In the genomic region with DNA sequence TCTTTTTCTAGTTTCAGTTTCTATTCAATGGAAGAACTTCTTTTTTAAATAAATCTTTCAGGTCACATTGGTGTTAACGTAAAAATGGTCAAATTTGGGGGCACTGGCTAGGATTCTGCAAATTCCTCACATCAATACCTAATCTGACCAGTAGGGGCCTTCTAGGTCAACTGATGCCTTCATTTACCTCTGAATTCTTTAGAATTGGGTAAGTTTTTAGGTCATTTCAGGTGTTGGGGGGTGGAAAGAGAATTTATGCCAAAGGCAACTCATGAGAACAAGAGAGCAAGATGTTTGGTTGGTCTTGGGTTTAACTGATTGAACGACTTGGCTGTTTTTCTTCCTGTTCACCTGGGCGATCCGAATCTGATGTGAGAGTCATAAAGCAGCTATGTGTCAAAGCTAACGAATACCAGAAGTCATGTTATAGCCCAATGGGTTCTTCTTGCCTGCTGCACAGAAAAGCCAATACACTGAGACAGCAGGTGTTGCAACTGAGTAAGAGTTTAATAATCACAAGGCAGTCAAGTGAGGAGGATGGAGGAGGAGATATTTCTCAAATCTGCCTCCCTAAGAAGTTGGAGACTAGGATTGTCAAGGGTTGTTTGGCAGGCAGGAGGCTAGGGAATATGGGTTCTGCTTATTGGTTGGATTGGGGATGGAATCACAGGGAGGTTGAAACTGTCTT, we compare ENCODE assay signal across 2 cellular contexts.
TF ChIP-seq lines count a peak whose summit lies in the region.

No MANE protein-coding gene starts in this region.

TF ChIP-seq in A549, 52 proteins besides CTCF, POLR2A, EP300 and RAD21:
- TF ChIP-seq SMC3 (IDR thresholded peaks at IDR 0.05): no peak
- peak; percentile 84; the same call in 1 of the 2 replicates for TF ChIP-seq KDM5A (IDR thresholded peaks at IDR 0.05)
- TF ChIP-seq KDM1A (IDR thresholded peaks at IDR 0.05; ENCODE audit: low read depth): no peak

TF ChIP-seq in GM23338, 12 proteins besides CTCF, POLR2A, EP300 and RAD21:
- TF ChIP-seq, protein P1, sequence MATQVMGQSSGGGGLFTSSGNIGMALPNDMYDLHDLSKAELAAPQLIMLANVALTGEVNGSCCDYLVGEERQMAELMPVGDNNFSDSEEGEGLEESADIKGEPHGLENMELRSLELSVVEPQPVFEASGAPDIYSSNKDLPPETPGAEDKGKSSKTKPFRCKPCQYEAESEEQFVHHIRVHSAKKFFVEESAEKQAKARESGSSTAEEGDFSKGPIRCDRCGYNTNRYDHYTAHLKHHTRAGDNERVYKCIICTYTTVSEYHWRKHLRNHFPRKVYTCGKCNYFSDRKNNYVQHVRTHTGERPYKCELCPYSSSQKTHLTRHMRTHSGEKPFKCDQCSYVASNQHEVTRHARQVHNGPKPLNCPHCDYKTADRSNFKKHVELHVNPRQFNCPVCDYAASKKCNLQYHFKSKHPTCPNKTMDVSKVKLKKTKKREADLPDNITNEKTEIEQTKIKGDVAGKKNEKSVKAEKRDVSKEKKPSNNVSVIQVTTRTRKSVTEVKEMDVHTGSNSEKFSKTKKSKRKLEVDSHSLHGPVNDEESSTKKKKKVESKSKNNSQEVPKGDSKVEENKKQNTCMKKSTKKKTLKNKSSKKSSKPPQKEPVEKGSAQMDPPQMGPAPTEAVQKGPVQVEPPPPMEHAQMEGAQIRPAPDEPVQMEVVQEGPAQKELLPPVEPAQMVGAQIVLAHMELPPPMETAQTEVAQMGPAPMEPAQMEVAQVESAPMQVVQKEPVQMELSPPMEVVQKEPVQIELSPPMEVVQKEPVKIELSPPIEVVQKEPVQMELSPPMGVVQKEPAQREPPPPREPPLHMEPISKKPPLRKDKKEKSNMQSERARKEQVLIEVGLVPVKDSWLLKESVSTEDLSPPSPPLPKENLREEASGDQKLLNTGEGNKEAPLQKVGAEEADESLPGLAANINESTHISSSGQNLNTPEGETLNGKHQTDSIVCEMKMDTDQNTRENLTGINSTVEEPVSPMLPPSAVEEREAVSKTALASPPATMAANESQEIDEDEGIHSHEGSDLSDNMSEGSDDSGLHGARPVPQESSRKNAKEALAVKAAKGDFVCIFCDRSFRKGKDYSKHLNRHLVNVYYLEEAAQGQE (IDR thresholded peaks at IDR 0.05; ENCODE audit: unreplicated experiment): no peak
- no peak for TF ChIP-seq ETS1 (IDR thresholded peaks at IDR 0.05)
- no peak for TF ChIP-seq CREB1 (CRISPR knock-in tag; IDR thresholded peaks at IDR 0.05; ENCODE audit: low read depth)
- TF ChIP-seq ZNF114 (CRISPR knock-in tag; IDR thresholded peaks at IDR 0.05): no peak
- TF ChIP-seq EZH2phosphoT487 (IDR thresholded peaks at IDR 0.05; ENCODE audit: unreplicated experiment): no peak
- no peak for TF ChIP-seq EZH2 (IDR thresholded peaks at IDR 0.05; ENCODE audit: low read depth, unreplicated experiment)
- TF ChIP-seq NANOG (IDR thresholded peaks at IDR 0.05; ENCODE audit: borderline replicate concordance): no peak
- no peak for TF ChIP-seq STAT1 (IDR thresholded peaks at IDR 0.05; ENCODE audit: unreplicated experiment)
- TF ChIP-seq, protein P2, sequence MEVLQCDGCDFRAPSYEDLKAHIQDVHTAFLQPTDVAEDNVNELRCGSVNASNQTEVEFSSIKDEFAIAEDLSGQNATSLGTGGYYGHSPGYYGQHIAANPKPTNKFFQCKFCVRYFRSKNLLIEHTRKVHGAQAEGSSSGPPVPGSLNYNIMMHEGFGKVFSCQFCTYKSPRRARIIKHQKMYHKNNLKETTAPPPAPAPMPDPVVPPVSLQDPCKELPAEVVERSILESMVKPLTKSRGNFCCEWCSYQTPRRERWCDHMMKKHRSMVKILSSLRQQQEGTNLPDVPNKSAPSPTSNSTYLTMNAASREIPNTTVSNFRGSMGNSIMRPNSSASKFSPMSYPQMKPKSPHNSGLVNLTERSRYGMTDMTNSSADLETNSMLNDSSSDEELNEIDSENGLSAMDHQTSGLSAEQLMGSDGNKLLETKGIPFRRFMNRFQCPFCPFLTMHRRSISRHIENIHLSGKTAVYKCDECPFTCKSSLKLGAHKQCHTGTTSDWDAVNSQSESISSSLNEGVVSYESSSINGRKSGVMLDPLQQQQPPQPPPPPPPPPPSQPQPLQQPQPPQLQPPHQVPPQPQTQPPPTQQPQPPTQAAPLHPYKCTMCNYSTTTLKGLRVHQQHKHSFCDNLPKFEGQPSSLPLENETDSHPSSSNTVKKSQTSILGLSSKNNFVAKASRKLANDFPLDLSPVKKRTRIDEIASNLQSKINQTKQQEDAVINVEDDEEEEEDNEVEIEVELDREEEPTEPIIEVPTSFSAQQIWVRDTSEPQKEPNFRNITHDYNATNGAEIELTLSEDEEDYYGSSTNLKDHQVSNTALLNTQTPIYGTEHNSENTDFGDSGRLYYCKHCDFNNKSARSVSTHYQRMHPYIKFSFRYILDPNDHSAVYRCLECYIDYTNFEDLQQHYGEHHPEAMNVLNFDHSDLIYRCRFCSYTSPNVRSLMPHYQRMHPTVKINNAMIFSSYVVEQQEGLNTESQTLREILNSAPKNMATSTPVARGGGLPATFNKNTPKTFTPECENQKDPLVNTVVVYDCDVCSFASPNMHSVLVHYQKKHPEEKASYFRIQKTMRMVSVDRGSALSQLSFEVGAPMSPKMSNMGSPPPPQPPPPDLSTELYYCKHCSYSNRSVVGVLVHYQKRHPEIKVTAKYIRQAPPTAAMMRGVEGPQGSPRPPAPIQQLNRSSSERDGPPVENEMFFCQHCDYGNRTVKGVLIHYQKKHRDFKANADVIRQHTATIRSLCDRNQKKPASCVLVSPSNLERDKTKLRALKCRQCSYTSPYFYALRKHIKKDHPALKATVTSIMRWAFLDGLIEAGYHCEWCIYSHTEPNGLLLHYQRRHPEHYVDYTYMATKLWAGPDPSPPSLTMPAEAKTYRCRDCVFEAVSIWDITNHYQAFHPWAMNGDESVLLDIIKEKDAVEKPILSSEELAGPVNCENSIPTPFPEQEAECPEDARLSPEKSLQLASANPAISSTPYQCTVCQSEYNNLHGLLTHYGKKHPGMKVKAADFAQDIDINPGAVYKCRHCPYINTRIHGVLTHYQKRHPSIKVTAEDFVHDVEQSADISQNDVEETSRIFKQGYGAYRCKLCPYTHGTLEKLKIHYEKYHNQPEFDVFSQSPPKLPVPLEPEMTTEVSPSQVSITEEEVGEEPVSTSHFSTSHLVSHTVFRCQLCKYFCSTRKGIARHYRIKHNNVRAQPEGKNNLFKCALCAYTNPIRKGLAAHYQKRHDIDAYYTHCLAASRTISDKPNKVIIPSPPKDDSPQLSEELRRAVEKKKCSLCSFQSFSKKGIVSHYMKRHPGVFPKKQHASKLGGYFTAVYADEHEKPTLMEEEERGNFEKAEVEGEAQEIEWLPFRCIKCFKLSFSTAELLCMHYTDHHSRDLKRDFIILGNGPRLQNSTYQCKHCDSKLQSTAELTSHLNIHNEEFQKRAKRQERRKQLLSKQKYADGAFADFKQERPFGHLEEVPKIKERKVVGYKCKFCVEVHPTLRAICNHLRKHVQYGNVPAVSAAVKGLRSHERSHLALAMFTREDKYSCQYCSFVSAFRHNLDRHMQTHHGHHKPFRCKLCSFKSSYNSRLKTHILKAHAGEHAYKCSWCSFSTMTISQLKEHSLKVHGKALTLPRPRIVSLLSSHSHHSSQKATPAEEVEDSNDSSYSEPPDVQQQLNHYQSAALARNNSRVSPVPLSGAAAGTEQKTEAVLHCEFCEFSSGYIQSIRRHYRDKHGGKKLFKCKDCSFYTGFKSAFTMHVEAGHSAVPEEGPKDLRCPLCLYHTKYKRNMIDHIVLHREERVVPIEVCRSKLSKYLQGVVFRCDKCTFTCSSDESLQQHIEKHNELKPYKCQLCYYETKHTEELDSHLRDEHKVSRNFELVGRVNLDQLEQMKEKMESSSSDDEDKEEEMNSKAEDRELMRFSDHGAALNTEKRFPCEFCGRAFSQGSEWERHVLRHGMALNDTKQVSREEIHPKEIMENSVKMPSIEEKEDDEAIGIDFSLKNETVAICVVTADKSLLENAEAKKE (CRISPR knock-in tag; IDR thresholded peaks at IDR 0.05): no peak
- no peak for TF ChIP-seq ZNF331 (CRISPR knock-in tag; IDR thresholded peaks at IDR 0.05; ENCODE audit: low read depth)
- no peak for TF ChIP-seq JUNB (IDR thresholded peaks at IDR 0.05; ENCODE audit: unreplicated experiment)
- TF ChIP-seq POLR2AphosphoS5 (IDR thresholded peaks at IDR 0.05; ENCODE audit: low read depth): no peak
